1 cellular context compared by ENCODE assay signal in genomic region chr1:229718177-229718576, GRCh38.
TF ChIP-seq lines count a peak whose summit lies in the region.

No MANE protein-coding gene starts in this region.

TF ChIP-seq in K562, 482 proteins besides CTCF, POLR2A, EP300 and RAD21 (continued from another document):
- TF ChIP-seq E4F1 (CRISPR knock-in tag; IDR thresholded peaks at IDR 0.05; ENCODE audit: borderline replicate concordance) (no peak), ARHGAP35 (IDR thresholded peaks at IDR 0.05; ENCODE audit: partially characterized antibody) (no peak), SMAD4 (CRISPR knock-in tag; conservative IDR thresholded peaks at IDR 0.05) (no peak), PPARD (CRISPR knock-in tag; IDR thresholded peaks at IDR 0.05) (no peak), PML (IDR thresholded peaks at IDR 0.05; ENCODE audit: low read length) (no peak), ZNF445 (CRISPR knock-in tag; IDR thresholded peaks at IDR 0.05; ENCODE audit: low read depth) (no peak), PHB2 (IDR thresholded peaks at IDR 0.05; ENCODE audit: low read depth) (no peak), SRSF3 (IDR thresholded peaks at IDR 0.05; ENCODE audit: insufficient read depth, low read length) (no peak)
